26 cellular contexts compared by ENCODE assay signal in genomic region chr5:122902263-122902662, GRCh38. TPM values are rescaled to one million over a fixed set of nuclear protein-coding genes. Genes with fewer than 3 reads are reported as not detected.
DNase-seq lines count a peak whose midpoint lies in the region; FAIRE-seq and TF ChIP-seq lines count a peak whose summit lies in the region.
"Had no signal": no experiment of that assay in that cellular context is flagged by ENCODE, and none has a peak within 500 bp of the region (broad histone marks: within the 10 kb centered on the region; RNA-seq: fewer than 3 reads in every experiment).

No MANE protein-coding gene starts in this region.

- intact Hi-C loops in CD4-positive, alpha-beta memory T cell (cut with micrococcal nuclease) = no loop called here
- intact Hi-C loops in prostate gland (cut with DNase I) = loop anchor here (10.0 kb wide), 1 partner anchor 183 kb away; the partner anchor contains the start of gene PRDM6

- H3K27ac ChIP-seq in CD4-positive, alpha-beta memory T cell (ENCODE audit: low read depth, low read length) = no peak overlapping the region
- no peak overlapping the region for H3K27ac ChIP-seq in prostate gland
- H3K27ac ChIP-seq: dorsolateral prefrontal cortex, RWPE1, suprapubic skin had no signal

- H3K36me3 ChIP-seq in CD4-positive, alpha-beta memory T cell (ENCODE audit: insufficient read depth, low read length) = no peaks in the 10 kb centered on the region
- H3K36me3 ChIP-seq in prostate gland = no peaks in the 10 kb centered on the region
- H3K36me3 ChIP-seq: suprapubic skin had no signal

- no peaks in the 10 kb centered on the region for H3K27me3 ChIP-seq in CD4-positive, alpha-beta memory T cell (ENCODE audit: insufficient read depth, low read length)
- H3K27me3 ChIP-seq in prostate gland (replicated peaks; ENCODE audit: insufficient read depth) = no peaks in the 10 kb centered on the region
- H3K27me3 ChIP-seq: dorsolateral prefrontal cortex, suprapubic skin had no signal

- no peak for FAIRE-seq in GM19239 (lab: Jason Lieb, UNC)
- FAIRE-seq: endothelial cell of umbilical vein had no signal

- CTCF ChIA-PET in CD4-positive, alpha-beta memory T cell (lab: Charles Lee; ENCODE audit: partially characterized antibody) = no interaction called here

- no peaks in the 10 kb centered on the region for H3K9me3 ChIP-seq in CD4-positive, alpha-beta memory T cell (ENCODE audit: control insufficient read depth in 1 of 2, low read length in 2 of 2)
- H3K9me3 ChIP-seq in prostate gland = no peaks in the 10 kb centered on the region
- H3K9me3 ChIP-seq: suprapubic skin had no signal

- peak in 3 of 5 donors; percentile 2 to 9 (median 8) for DNase-seq in CD4-positive, alpha-beta memory T cell
- peak; percentile 18 for DNase-seq in Daoy (ENCODE audit: low read depth)
- DNase-seq in M059J (ENCODE audit: low read depth) = peak; percentile 12
- peak; percentile 17 to 35 (median 34) for DNase-seq in immature natural killer cell
- no peak for DNase-seq in prostate gland (ENCODE audit: low spot score)
- DNase-seq in AML-193 (lab: John Stamatoyannopoulos, UW) = no peak
- no peak for DNase-seq in GM19239 (ENCODE audit: insufficient read length, low spot score)
- DNase-seq: activated CD4-positive, alpha-beta T cell treated with anti-CD3 and anti-CD28 coated beads, Interleukin-2, amount 10 ng/mL, durations not matched to agents 24 days and 14 days; activated T-cell treated with anti-CD3 and anti-CD28 coated beads, Interleukin-2, amount 50 U/mL, for 4 hours; cerebellar nuclear complex; DMS53; dorsolateral prefrontal cortex; GOT3; hypothalamus; IMR-90; mesenchymal stem cell; NCI-H1092 treated with DMSO at 0.1 percent for 48 hours; NCI-H345; NCI-H82; posterior cingulate gyrus; stimulated activated CD4-positive, alpha-beta T cell treated with anti-CD3 and anti-CD28 coated beads, Interleukin-12 subunit alpha, Interleukin-12 subunit beta, amount 100 ng/mL, for 4 hours; stimulated activated CD4-positive, alpha-beta T cell treated with anti-CD3 and anti-CD28 coated beads, Interleukin-4, amount 100 ng/mL, for 1 hour had no signal

- TF ChIP-seq CTCF in prostate gland (IDR thresholded peaks at IDR 0.05) = no peak

- H3K4me1 Mint-ChIP-seq in CD4-positive, alpha-beta memory T cell = peaks cover 17 to 26% (median 20%) of the 10 kb centered on the region in 4 donors
- peaks cover 22 to 26% of the 10 kb centered on the region in 2 donors for H3K4me1 Mint-ChIP-seq in immature natural killer cell

- 58% methylated on average over 1 of the region's 1 CpG for WGBS in prostate gland

- H3K36me3 Mint-ChIP-seq in CD4-positive, alpha-beta memory T cell = no peaks in the 10 kb centered on the region
- H3K36me3 Mint-ChIP-seq in immature natural killer cell = no peaks in the 10 kb centered on the region

- H3K27me3 Mint-ChIP-seq in CD4-positive, alpha-beta memory T cell = no peaks in the 10 kb centered on the region
- peaks cover 0 to 7% (median 4%) of the 10 kb centered on the region in 3 donors for H3K27me3 Mint-ChIP-seq in immature natural killer cell (ENCODE audit: low read depth in 3 of 3)

- H3K4me3 ChIP-seq in CD4-positive, alpha-beta memory T cell (ENCODE audit: low read length in 2 of 2) = no peak overlapping the region
- H3K4me3 ChIP-seq in prostate gland = no peak overlapping the region
- H3K4me3 ChIP-seq: dorsolateral prefrontal cortex, suprapubic skin had no signal

- H3K27ac Mint-ChIP-seq in CD4-positive, alpha-beta memory T cell = peak overlapping the region in 2 of 7 donors; percentile 24 to 61
- no peak overlapping the region for H3K27ac Mint-ChIP-seq in immature natural killer cell
- H3K27ac Mint-ChIP-seq: T-helper 1 cell treated with Interleukin-12 subunit alpha and Interleukin-12 subunit beta and Interleukin-4 antibody, amounts not matched to agents 30 μg/mL and 1 μg/mL, for 36 hours had no signal

- peaks cover 16% of the 10 kb centered on the region for H3K4me1 ChIP-seq in CD4-positive, alpha-beta memory T cell (ENCODE audit: insufficient read depth, low read length)
- no peaks in the 10 kb centered on the region for H3K4me1 ChIP-seq in prostate gland (replicated peaks)
- H3K4me1 ChIP-seq: suprapubic skin had no signal

- H3K4me3 Mint-ChIP-seq in CD4-positive, alpha-beta memory T cell = peak overlapping the region in 5 of 8 donors; percentile 5 to 37 (median 32)
- H3K4me3 Mint-ChIP-seq in immature natural killer cell = peak overlapping the region; percentile 28 to 74 (median 31)
- H3K4me3 Mint-ChIP-seq: activated CD4-positive, alpha-beta T cell treated with anti-CD3 and anti-CD28 coated beads, Interleukin-2, amount 10 ng/mL, durations not matched to agents 24 days and 14 days; activated T-cell treated with anti-CD3 and anti-CD28 coated beads, Interleukin-2, amount 50 U/mL, for 4 hours; T-helper 1 cell treated with Interleukin-12 subunit alpha and Interleukin-12 subunit beta and Interleukin-4 antibody, amounts not matched to agents 30 μg/mL and 1 μg/mL, for 36 hours had no signal

- no peak for TF ChIP-seq POLR2A in prostate gland (IDR thresholded peaks at IDR 0.05)

- peaks cover 0 to 2% (median 0%) of the 10 kb centered on the region in 8 donors for H3K9me3 Mint-ChIP-seq in CD4-positive, alpha-beta memory T cell
- no peaks in the 10 kb centered on the region for H3K9me3 Mint-ChIP-seq in immature natural killer cell
- H3K9me3 Mint-ChIP-seq: activated CD4-positive, alpha-beta T cell treated with anti-CD3 and anti-CD28 coated beads, Interleukin-2, amount 10 ng/mL, durations not matched to agents 24 days and 14 days; activated T-cell treated with anti-CD3 and anti-CD28 coated beads, Interleukin-2, amount 50 U/mL, for 4 hours; T-helper 1 cell treated with Interleukin-12 subunit alpha and Interleukin-12 subunit beta and Interleukin-4 antibody, amounts not matched to agents 30 μg/mL and 1 μg/mL, for 36 hours had no signal

- POLR2A ChIA-PET in CD4-positive, alpha-beta memory T cell (lab: Charles Lee; ENCODE audit: partially characterized antibody) = interaction anchor here (0.6 kb wide), 1 partner anchor 57 kb away, joined by 5 read pairs; the partner anchor contains the start of gene SNX24

RNA-seq across cellular contexts. Expression of gene SNX24, which starts 56.9 kb away (rescaled TPM):
- total RNA-seq in CD4-positive, alpha-beta memory T cell = 1 to 10 TPM; 4.4 to 7.2 TPM
- polyA plus RNA-seq in CD4-positive, alpha-beta memory T cell = 1 to 10 TPM; 2.7 to 4.3 TPM
- total RNA-seq in Daoy (2014; rRNA removed; shearing (Covaris generic)) = 36.3 and 36.6 TPM in 2 replicates
- 27.2 and 58.8 TPM in 2 replicates for total RNA-seq in M059J (2014; rRNA removed; shearing (Covaris generic))
- 1 to 10 TPM; 2.1 to 6.4 (median 2.9) TPM for polyA plus RNA-seq in immature natural killer cell
- total RNA-seq in prostate gland = 10 to 100 TPM in 1 of 2 donors, 1 to 10 TPM in 1; 9.8 to 13.3 TPM

Comparison
In these comparisons a context has a peak if more than half of its experiments do, and no peak if none do; other contexts are left out.
1. DNase-seq: peak in CD4-positive, alpha-beta memory T cell (3 of 5), Daoy (single experiment), M059J (single experiment) and immature natural killer cell (3 of 3); none in prostate gland (single experiment), AML-193 (0 of 2) and GM19239 (single experiment).